ENCODE assay signal across 1 cellular context in the genomic region with DNA sequence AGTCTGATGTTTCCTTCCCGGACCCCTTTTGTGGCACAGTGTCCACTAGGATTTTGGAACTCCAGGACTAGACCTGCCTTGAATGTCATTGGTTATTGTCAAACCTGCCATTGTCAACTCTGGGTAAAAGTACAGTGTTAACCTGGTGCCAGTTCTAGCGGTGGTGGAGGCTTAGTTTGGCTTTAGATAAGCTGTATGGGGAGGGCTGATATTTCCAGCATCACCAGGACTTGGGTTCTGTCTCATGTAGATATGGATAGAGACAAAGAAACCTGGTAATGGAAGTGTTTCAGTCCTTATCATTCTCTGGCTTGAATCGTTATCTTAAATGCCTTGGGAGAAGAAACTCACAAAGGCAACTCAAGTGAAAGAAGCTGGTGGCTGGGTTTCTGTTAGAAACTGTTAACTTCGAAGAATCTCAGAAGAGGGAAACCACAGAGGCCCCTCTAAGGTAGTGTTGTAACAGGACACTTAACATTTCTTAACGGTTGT.
A peak's percentile ranks its signal among the peaks of the same experiment; 100 is the strongest.
TF ChIP-seq lines count a peak whose summit lies in the region.

No MANE protein-coding gene starts in this region.

TF ChIP-seq in K562, 482 proteins besides CTCF, POLR2A, EP300 and RAD21 (continued from another document and continues in another):
- TF ChIP-seq, protein P1, sequence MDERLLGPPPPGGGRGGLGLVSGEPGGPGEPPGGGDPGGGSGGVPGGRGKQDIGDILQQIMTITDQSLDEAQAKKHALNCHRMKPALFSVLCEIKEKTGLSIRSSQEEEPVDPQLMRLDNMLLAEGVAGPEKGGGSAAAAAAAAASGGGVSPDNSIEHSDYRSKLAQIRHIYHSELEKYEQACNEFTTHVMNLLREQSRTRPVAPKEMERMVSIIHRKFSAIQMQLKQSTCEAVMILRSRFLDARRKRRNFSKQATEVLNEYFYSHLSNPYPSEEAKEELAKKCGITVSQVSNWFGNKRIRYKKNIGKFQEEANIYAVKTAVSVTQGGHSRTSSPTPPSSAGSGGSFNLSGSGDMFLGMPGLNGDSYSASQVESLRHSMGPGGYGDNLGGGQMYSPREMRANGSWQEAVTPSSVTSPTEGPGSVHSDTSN (CRISPR knock-in tag; IDR thresholded peaks at IDR 0.05; ENCODE audit: low read depth) = no peak
- TF ChIP-seq, protein P1 (tag; conservative IDR thresholded peaks at IDR 0.05; ENCODE audit: low read depth) = no peak
- TF ChIP-seq ZBTB8A (IDR thresholded peaks at IDR 0.05; ENCODE audit: partially characterized antibody) = no peak
- TF ChIP-seq ERF (CRISPR knock-in tag; IDR thresholded peaks at IDR 0.05) = peak; percentile 72; the same call in 1 of the 2 replicates
- 0 out of 2 replicates have a peak, but pooled peaks have one; percentile 29 for TF ChIP-seq PTTG1 (tag; IDR thresholded peaks at IDR 0.05; ENCODE audit: low read depth)
- TF ChIP-seq, protein P2, sequence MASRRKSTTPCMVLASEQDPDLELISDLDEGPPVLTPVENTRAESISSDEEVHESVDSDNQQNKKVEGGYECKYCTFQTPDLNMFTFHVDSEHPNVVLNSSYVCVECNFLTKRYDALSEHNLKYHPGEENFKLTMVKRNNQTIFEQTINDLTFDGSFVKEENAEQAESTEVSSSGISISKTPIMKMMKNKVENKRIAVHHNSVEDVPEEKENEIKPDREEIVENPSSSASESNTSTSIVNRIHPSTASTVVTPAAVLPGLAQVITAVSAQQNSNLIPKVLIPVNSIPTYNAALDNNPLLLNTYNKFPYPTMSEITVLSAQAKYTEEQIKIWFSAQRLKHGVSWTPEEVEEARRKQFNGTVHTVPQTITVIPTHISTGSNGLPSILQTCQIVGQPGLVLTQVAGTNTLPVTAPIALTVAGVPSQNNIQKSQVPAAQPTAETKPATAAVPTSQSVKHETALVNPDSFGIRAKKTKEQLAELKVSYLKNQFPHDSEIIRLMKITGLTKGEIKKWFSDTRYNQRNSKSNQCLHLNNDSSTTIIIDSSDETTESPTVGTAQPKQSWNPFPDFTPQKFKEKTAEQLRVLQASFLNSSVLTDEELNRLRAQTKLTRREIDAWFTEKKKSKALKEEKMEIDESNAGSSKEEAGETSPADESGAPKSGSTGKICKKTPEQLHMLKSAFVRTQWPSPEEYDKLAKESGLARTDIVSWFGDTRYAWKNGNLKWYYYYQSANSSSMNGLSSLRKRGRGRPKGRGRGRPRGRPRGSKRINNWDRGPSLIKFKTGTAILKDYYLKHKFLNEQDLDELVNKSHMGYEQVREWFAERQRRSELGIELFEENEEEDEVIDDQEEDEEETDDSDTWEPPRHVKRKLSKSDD (conservative IDR thresholded peaks at IDR 0.05; ENCODE audit: low read length) = no peak
- no peak for TF ChIP-seq NCOA4 (IDR thresholded peaks at IDR 0.05; ENCODE audit: partially characterized antibody)
- no peak for TF ChIP-seq ZNF384 (IDR thresholded peaks at IDR 0.05; ENCODE audit: low read depth, low read length)
- TF ChIP-seq, protein P3, sequence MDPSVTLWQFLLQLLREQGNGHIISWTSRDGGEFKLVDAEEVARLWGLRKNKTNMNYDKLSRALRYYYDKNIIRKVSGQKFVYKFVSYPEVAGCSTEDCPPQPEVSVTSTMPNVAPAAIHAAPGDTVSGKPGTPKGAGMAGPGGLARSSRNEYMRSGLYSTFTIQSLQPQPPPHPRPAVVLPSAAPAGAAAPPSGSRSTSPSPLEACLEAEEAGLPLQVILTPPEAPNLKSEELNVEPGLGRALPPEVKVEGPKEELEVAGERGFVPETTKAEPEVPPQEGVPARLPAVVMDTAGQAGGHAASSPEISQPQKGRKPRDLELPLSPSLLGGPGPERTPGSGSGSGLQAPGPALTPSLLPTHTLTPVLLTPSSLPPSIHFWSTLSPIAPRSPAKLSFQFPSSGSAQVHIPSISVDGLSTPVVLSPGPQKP (CRISPR knock-in tag; IDR thresholded peaks at IDR 0.05) = no peak
- no peak for TF ChIP-seq ZNF717 (CRISPR knock-in tag; IDR thresholded peaks at IDR 0.05)
- no peak for TF ChIP-seq NR2C2 (CRISPR knock-in tag; IDR thresholded peaks at IDR 0.05)
- no peak for TF ChIP-seq NR2C2 (tag; IDR thresholded peaks at IDR 0.05)
- peak; percentile 86; the same call in 1 of the 2 replicates for TF ChIP-seq RUNX1 (IDR thresholded peaks at IDR 0.05; ENCODE audit: low read depth)
- TF ChIP-seq LEF1 (IDR thresholded peaks at IDR 0.05) = peak; percentile 88
- no peak; the same call in 1 of the 2 replicates for TF ChIP-seq ZKSCAN8 (CRISPR knock-in tag; IDR thresholded peaks at IDR 0.05)
- TF ChIP-seq DDX20 (tag; IDR thresholded peaks at IDR 0.05; ENCODE audit: low read depth) = no peak
- no peak for TF ChIP-seq ZZZ3 (IDR thresholded peaks at IDR 0.05)
- TF ChIP-seq, protein P4, sequence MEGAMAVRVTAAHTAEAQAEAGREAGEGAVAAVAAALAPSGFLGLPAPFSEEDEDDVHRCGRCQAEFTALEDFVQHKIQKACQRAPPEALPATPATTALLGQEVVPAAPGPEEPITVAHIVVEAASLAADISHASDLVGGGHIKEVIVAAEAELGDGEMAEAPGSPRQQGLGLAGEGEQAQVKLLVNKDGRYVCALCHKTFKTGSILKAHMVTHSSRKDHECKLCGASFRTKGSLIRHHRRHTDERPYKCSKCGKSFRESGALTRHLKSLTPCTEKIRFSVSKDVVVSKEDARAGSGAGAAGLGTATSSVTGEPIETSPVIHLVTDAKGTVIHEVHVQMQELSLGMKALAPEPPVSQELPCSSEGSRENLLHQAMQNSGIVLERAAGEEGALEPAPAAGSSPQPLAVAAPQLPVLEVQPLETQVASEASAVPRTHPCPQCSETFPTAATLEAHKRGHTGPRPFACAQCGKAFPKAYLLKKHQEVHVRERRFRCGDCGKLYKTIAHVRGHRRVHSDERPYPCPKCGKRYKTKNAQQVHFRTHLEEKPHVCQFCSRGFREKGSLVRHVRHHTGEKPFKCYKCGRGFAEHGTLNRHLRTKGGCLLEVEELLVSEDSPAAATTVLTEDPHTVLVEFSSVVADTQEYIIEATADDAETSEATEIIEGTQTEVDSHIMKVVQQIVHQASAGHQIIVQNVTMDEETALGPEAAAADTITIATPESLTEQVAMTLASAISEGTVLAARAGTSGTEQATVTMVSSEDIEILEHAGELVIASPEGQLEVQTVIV (CRISPR knock-in tag; IDR thresholded peaks at IDR 0.05; ENCODE audit: borderline replicate concordance) = no peak
- peak; percentile 39 for TF ChIP-seq CEBPB (tag; IDR thresholded peaks at IDR 0.05)
- no peak for TF ChIP-seq RHOXF2B (CRISPR knock-in tag; conservative IDR thresholded peaks at IDR 0.05)
- peak; percentile 99 for TF ChIP-seq TAL1 (IDR thresholded peaks at IDR 0.05)
- TF ChIP-seq, protein P5, sequence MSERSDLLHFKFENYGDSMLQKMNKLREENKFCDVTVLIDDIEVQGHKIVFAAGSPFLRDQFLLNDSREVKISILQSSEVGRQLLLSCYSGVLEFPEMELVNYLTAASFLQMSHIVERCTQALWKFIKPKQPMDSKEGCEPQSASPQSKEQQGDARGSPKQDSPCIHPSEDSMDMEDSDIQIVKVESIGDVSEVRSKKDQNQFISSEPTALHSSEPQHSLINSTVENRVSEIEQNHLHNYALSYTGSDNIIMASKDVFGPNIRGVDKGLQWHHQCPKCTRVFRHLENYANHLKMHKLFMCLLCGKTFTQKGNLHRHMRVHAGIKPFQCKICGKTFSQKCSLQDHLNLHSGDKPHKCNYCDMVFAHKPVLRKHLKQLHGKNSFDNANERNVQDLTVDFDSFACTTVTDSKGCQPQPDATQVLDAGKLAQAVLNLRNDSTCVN (CRISPR knock-in tag; IDR thresholded peaks at IDR 0.05) = no peak
- TF ChIP-seq, protein P6, sequence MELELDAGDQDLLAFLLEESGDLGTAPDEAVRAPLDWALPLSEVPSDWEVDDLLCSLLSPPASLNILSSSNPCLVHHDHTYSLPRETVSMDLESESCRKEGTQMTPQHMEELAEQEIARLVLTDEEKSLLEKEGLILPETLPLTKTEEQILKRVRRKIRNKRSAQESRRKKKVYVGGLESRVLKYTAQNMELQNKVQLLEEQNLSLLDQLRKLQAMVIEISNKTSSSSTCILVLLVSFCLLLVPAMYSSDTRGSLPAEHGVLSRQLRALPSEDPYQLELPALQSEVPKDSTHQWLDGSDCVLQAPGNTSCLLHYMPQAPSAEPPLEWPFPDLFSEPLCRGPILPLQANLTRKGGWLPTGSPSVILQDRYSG (tag; conservative IDR thresholded peaks at IDR 0.05; ENCODE audit: low read depth) = peak; percentile 84; the same call in 1 of the 2 replicates
- TF ChIP-seq, protein P7, sequence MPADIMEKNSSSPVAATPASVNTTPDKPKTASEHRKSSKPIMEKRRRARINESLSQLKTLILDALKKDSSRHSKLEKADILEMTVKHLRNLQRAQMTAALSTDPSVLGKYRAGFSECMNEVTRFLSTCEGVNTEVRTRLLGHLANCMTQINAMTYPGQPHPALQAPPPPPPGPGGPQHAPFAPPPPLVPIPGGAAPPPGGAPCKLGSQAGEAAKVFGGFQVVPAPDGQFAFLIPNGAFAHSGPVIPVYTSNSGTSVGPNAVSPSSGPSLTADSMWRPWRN (IDR thresholded peaks at IDR 0.05; ENCODE audit: low read depth) = peak; percentile 87
- peak; percentile 91 to 96 for TF ChIP-seq RCOR1 (IDR thresholded peaks at IDR 0.05; ENCODE audit: borderline replicate concordance in 1 of 2, low read depth in 2 of 2, low read length in 2 of 2)
- no peak for TF ChIP-seq MED1 (CRISPR knock-in tag; IDR thresholded peaks at IDR 0.05; ENCODE audit: borderline replicate concordance)
- TF ChIP-seq RFX7 (CRISPR knock-in tag; IDR thresholded peaks at IDR 0.05) = no peak
- TF ChIP-seq, protein P8, sequence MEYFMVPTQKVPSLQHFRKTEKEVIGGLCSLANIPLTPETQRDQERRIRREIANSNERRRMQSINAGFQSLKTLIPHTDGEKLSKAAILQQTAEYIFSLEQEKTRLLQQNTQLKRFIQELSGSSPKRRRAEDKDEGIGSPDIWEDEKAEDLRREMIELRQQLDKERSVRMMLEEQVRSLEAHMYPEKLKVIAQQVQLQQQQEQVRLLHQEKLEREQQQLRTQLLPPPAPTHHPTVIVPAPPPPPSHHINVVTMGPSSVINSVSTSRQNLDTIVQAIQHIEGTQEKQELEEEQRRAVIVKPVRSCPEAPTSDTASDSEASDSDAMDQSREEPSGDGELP (CRISPR knock-in tag; IDR thresholded peaks at IDR 0.05; ENCODE audit: borderline replicate concordance) = no peak
- no peak for TF ChIP-seq NRF1 (conservative IDR thresholded peaks at IDR 0.05 in 1 of 2, IDR thresholded peaks at IDR 0.05 in 1 of 2)
- TF ChIP-seq SMARCA5 (IDR thresholded peaks at IDR 0.05) = no peak
- TF ChIP-seq, protein P9, sequence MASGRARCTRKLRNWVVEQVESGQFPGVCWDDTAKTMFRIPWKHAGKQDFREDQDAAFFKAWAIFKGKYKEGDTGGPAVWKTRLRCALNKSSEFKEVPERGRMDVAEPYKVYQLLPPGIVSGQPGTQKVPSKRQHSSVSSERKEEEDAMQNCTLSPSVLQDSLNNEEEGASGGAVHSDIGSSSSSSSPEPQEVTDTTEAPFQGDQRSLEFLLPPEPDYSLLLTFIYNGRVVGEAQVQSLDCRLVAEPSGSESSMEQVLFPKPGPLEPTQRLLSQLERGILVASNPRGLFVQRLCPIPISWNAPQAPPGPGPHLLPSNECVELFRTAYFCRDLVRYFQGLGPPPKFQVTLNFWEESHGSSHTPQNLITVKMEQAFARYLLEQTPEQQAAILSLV (tag; IDR thresholded peaks at IDR 0.05) = no peak
- TF ChIP-seq, protein P10, sequence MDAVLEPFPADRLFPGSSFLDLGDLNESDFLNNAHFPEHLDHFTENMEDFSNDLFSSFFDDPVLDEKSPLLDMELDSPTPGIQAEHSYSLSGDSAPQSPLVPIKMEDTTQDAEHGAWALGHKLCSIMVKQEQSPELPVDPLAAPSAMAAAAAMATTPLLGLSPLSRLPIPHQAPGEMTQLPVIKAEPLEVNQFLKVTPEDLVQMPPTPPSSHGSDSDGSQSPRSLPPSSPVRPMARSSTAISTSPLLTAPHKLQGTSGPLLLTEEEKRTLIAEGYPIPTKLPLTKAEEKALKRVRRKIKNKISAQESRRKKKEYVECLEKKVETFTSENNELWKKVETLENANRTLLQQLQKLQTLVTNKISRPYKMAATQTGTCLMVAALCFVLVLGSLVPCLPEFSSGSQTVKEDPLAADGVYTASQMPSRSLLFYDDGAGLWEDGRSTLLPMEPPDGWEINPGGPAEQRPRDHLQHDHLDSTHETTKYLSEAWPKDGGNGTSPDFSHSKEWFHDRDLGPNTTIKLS (IDR thresholded peaks at IDR 0.05; ENCODE audit: borderline replicate concordance, low read depth) = 0 out of 2 replicates have a peak, but pooled peaks have one; percentile 18
- peak; percentile 91 for TF ChIP-seq GATA2 (CRISPR knock-in tag; IDR thresholded peaks at IDR 0.05)
- TF ChIP-seq HDAC2 (IDR thresholded peaks at IDR 0.05) = peak; percentile 92; the same call in 1 of the 2 replicates
- no peak for TF ChIP-seq ZNF324 (CRISPR knock-in tag; IDR thresholded peaks at IDR 0.05)
- TF ChIP-seq, protein P11, sequence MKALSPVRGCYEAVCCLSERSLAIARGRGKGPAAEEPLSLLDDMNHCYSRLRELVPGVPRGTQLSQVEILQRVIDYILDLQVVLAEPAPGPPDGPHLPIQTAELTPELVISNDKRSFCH (CRISPR knock-in tag; IDR thresholded peaks at IDR 0.05) = no peak
- TF ChIP-seq, protein P11 (tag; IDR thresholded peaks at IDR 0.05) = 0 out of 2 replicates have a peak, but pooled peaks have one; percentile 53
- TF ChIP-seq, protein P12, sequence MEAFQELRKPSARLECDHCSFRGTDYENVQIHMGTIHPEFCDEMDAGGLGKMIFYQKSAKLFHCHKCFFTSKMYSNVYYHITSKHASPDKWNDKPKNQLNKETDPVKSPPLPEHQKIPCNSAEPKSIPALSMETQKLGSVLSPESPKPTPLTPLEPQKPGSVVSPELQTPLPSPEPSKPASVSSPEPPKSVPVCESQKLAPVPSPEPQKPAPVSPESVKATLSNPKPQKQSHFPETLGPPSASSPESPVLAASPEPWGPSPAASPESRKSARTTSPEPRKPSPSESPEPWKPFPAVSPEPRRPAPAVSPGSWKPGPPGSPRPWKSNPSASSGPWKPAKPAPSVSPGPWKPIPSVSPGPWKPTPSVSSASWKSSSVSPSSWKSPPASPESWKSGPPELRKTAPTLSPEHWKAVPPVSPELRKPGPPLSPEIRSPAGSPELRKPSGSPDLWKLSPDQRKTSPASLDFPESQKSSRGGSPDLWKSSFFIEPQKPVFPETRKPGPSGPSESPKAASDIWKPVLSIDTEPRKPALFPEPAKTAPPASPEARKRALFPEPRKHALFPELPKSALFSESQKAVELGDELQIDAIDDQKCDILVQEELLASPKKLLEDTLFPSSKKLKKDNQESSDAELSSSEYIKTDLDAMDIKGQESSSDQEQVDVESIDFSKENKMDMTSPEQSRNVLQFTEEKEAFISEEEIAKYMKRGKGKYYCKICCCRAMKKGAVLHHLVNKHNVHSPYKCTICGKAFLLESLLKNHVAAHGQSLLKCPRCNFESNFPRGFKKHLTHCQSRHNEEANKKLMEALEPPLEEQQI (IDR thresholded peaks at IDR 0.05) = peak; percentile 97
- TF ChIP-seq RBM34 (IDR thresholded peaks at IDR 0.05; ENCODE audit: borderline replicate concordance, insufficient read depth, low read length) = no peak
- peak; percentile 99 for TF ChIP-seq DPF2 (IDR thresholded peaks at IDR 0.05)
